In the genomic region with DNA sequence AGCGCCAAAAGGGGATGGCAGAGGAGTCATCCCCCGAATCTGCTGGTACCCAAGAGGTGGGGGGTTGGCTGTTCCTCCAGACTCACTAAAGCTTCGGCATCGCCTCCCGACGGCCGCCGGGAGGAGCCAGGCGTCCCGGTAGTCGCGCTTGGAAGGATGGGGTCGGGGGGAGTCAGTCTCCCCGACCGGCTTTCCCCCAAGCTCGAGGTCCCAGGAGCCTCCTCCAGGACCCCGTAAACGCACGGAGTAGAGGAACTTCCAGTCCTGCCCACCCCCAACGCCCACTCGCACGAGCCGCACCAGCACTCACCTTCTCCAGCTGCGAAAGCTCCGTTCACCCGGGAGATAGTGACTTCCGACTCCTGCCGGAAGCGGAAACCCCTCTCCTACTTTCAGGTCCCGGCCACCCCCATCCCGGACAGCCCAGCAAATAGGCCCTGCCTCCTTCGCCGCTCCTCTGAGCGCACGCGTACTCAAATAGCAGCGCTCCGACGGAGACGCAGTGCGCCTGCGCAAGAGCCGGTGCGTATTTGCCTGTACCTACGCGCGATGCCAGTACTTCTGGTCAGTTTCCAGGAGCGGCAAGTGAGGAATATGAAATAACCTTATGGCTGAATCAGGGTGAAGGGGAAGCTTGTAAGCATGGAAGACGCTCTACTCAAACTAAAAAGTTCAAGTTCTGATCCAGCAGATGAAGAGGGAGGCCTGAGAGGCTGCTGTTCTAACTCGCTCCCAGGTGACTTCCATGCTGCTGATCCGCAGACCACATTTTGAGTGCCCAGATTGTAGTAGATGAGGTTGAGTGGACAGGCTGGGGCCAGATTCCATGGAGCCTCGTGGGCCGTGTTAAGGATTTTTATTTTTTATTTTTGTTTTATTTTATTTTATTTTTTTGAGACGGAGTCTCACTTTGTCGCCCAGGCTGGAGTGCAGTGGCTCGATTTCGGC, we compare ENCODE assay signal across 8 cellular contexts. TPM values are rescaled to one million over a fixed set of nuclear protein-coding genes. Genes with fewer than 3 reads are reported as not detected.
A peak's percentile ranks its signal among the peaks of the same experiment; 100 is the strongest.
DNase-seq lines count a peak whose midpoint lies in the region; ATAC-seq and TF ChIP-seq lines count a peak whose summit lies in the region.

A gene (minus strand): TSS at position 350 of the 948 bp plus-strand sequence. CDS start 4,883 bp downstream, outside the sequence.

- peak within 1 kb of the TSS; percentile 82 for H3K4me3 ChIP-seq in ovary
- H3K4me3 ChIP-seq in thyroid gland (replicated peaks in 1 of 3), result peak within 1 kb of the TSS; percentile 63 to 93 (median 63)

- TF ChIP-seq CTCF in GM10266 (IDR thresholded peaks at IDR 0.05; ENCODE audit: control insufficient read depth, insufficient read depth, low read depth, missing control alignments), result peak; percentile 13
- TF ChIP-seq CTCF in ovary (IDR thresholded peaks at IDR 0.05), result peak in 2 of 3 donors; percentile 6 to 35
- TF ChIP-seq CTCF in thyroid gland (IDR thresholded peaks at IDR 0.05), result peak in 3 of 6 experiments; percentile 10 to 34 (median 15)

- TF ChIP-seq POLR2A in ovary (IDR thresholded peaks at IDR 0.05) (peak; percentile 88), thyroid gland (IDR thresholded peaks at IDR 0.05) (peak in 1 of 2 donors; percentile 88)

- intact Hi-C loops in Right ventricle myocardium inferior (cut with DNase I), result loop anchor here (2.0 kb wide), 1 partner anchor 28 kb away; no protein-coding TSS in a partner anchor
- intact Hi-C loops in ovary (cut with DNase I), result no loop called here
- intact Hi-C loops in thyroid gland (cut with DNase I), result no loop called here

- H3K36me3 ChIP-seq in ovary, result no peaks in the 10 kb centered on the region
- peaks cover 0 to under 1% of the 10 kb centered on the region in 2 donors for H3K36me3 ChIP-seq in thyroid gland

- peak; percentile 89 for ATAC-seq in HG02642 (IDR thresholded peaks at IDR 0.05; ENCODE audit: poor library complexity, unreplicated experiment)
- peak; percentile 99 for ATAC-seq in Right ventricle myocardium inferior

- H3K27me3 ChIP-seq in ovary, result no peaks in the 10 kb centered on the region
- H3K27me3 ChIP-seq in thyroid gland, result no peaks in the 10 kb centered on the region

- WGBS in ovary, 3 donors, result 1 to 3% (median 2%) methylated on average over 57 of the region's 57 CpGs
- 5 to 9% methylated on average over 20 to 39 of the region's 57 CpGs for WGBS in thyroid gland, 2 donors

- no peak for TF ChIP-seq EP300 in ovary (IDR thresholded peaks at IDR 0.05)

- H3K4me1 ChIP-seq in ovary (ENCODE audit: insufficient read depth), result peaks cover 11% of the 10 kb centered on the region
- peaks cover 14 to 15% of the 10 kb centered on the region in 2 donors for H3K4me1 ChIP-seq in thyroid gland

- DNase-seq in GM10266 (ENCODE audit: extremely low spot score) (peak; percentile 95), NCI-H1417 (lab: John Stamatoyannopoulos, UW) (peak; percentile 93 to 99 (median 98)), SW 1271 (lab: John Stamatoyannopoulos, UW) (peak; percentile 96 to 97), Right ventricle myocardium inferior (ENCODE audit: missing footprints) (peak; percentile 99), ovary (peak; percentile 96 to 98 (median 97)), thyroid gland (peak; percentile 99)
- peak; percentile 92 for DNase-seq in activated naive CD8-positive, alpha-beta T cell treated with anti-CD3 and anti-CD28 coated beads, Interleukin-2, amount 50 U/mL, for 16 hours (ENCODE audit: low read depth, low spot score)

- H3K27ac ChIP-seq in ovary, result peak within 1 kb of the TSS in 1 of 2 donors; percentile 49
- peak within 1 kb of the TSS; percentile 33 to 78 (median 39) for H3K27ac ChIP-seq in thyroid gland

- no peaks in the 10 kb centered on the region for H3K9me3 ChIP-seq in ovary
- no peaks in the 10 kb centered on the region for H3K9me3 ChIP-seq in thyroid gland

RNA-seq across cellular contexts. Expression of the gene that starts here (rescaled TPM):
- total RNA-seq in Right ventricle myocardium inferior, result 33.5 TPM
- total RNA-seq in ovary, result 10 to 100 TPM; 30.4 to 57.4 (median 49.5) TPM
- 10 to 100 TPM; 39.4 to 49.1 TPM for polyA plus RNA-seq in ovary
- total RNA-seq in thyroid gland, result 10 to 100 TPM; 18.7 to 57.0 (median 30.9) TPM
